In genomic region chr14:80784824-80785223, GRCh38 we compare ENCODE assay signal across 16 cellular contexts.
DNase-seq lines count a peak whose midpoint lies in the region; ATAC-seq and TF ChIP-seq lines count a peak whose summit lies in the region.
"Had no signal": no experiment of that assay in that cellular context is flagged by ENCODE, and none has a peak within 500 bp of the region (broad histone marks: within the 10 kb centered on the region; RNA-seq: fewer than 3 reads in every experiment).

No MANE protein-coding gene starts in this region.

- H3K4me2 ChIP-seq in OCI-LY7 (ENCODE audit: low read length) (no peak overlapping the region), osteoblast (ENCODE audit: insufficient read depth, low read length) (no peak overlapping the region)

- intact Hi-C loops in Caco-2 (cut with micrococcal nuclease; ENCODE audit: unreplicated experiment) = no loop called here
- intact Hi-C loops in OCI-LY7 (cut with micrococcal nuclease; ENCODE audit: unreplicated experiment) = no loop called here

- no peak overlapping the region for H3K4me3 ChIP-seq in Caco-2 (ENCODE audit: low read depth, low read length)
- no peak overlapping the region for H3K4me3 ChIP-seq in OCI-LY7 (ENCODE audit: low read depth, low read length, poor library complexity, severe bottlenecking)
- no peak overlapping the region for H3K4me3 ChIP-seq in osteoblast (ENCODE audit: insufficient read depth, low read length)
- H3K4me3 ChIP-seq: prostate gland, SK-N-MC, thoracic aorta had no signal

- H3K36me3 ChIP-seq in Caco-2 (ENCODE audit: control insufficient read depth, insufficient read depth, low read length) (no peaks in the 10 kb centered on the region), OCI-LY7 (ENCODE audit: insufficient read depth, low read length) (peaks cover 58% of the 10 kb centered on the region), osteoblast (ENCODE audit: insufficient read depth, low read length) (no peaks in the 10 kb centered on the region)
- H3K36me3 ChIP-seq: prostate gland, thoracic aorta had no signal

- TSS peak; percentile 72 for BruUV-seq in Caco-2 (replicated peaks; lab: Mats Ljungman, UMichigan)
- TSS peak; percentile 75 for BruUV-seq in OCI-LY7 (replicated peaks; lab: Mats Ljungman, UMichigan)

- H3K4me3 Mint-ChIP-seq in Caco-2 (ENCODE audit: unreplicated experiment) = no peak overlapping the region
- H3K4me3 Mint-ChIP-seq: activated CD8-positive, alpha-beta T cell treated with anti-CD3 and anti-CD28 coated beads, Interleukin-2, amount 10 ng/mL, durations not matched to agents 7 days and 5 days; CD4-positive, alpha-beta memory T cell had no signal

- H3K79me2 ChIP-seq in OCI-LY7 (ENCODE audit: insufficient read depth, low read depth, low read length) = no peaks in the 10 kb centered on the region
- H3K79me2 ChIP-seq in osteoblast (ENCODE audit: insufficient read depth, low read length) = no peaks in the 10 kb centered on the region

- H3K36me3 Mint-ChIP-seq in Caco-2 (ENCODE audit: insufficient read depth, unreplicated experiment) = no peaks in the 10 kb centered on the region

- H4K20me1 ChIP-seq in OCI-LY7 (ENCODE audit: insufficient read depth, low read length) = no peaks in the 10 kb centered on the region
- no peaks in the 10 kb centered on the region for H4K20me1 ChIP-seq in osteoblast (ENCODE audit: insufficient read depth, low read length)

- H3K9me3 ChIP-seq in Caco-2 (no peaks in the 10 kb centered on the region), OCI-LY7 (ENCODE audit: low read length) (no peaks in the 10 kb centered on the region), osteoblast (ENCODE audit: low read depth, low read length) (no peaks in the 10 kb centered on the region)
- H3K9me3 ChIP-seq: prostate gland, thoracic aorta had no signal

- no peak for TF ChIP-seq CTCF in Caco-2 (IDR thresholded peaks at IDR 0.05; ENCODE audit: insufficient read depth in 1 of 2, low read depth in 1 of 2, low read length in 1 of 2, severe bottlenecking in 1 of 2, unreplicated experiment in 1 of 2)
- no peak for TF ChIP-seq CTCF in OCI-LY7 (conservative IDR thresholded peaks at IDR 0.05; ENCODE audit: low read length)
- peak; percentile 19 for TF ChIP-seq CTCF in osteoblast (IDR thresholded peaks at IDR 0.05; ENCODE audit: extremely low read depth, low read depth, low read length)

- no peaks in the 10 kb centered on the region for H3K4me1 Mint-ChIP-seq in Caco-2 (ENCODE audit: low read depth, unreplicated experiment)

- CTCF ChIA-PET in Caco-2 (lab: Charles Lee) = interaction anchor here (1.1 kb wide), 1 partner anchor 729 kb away, joined by 3 read pairs; no protein-coding TSS in a partner anchor
- CTCF ChIA-PET in OCI-LY7 (lab: Charles Lee; ENCODE audit: unreplicated experiment) = no interaction called here

- H3K4me1 ChIP-seq in Caco-2 (no peaks in the 10 kb centered on the region), OCI-LY7 (ENCODE audit: insufficient read depth, low read length, poor library complexity, severe bottlenecking) (no peaks in the 10 kb centered on the region), osteoblast (ENCODE audit: insufficient read depth, low read length) (no peaks in the 10 kb centered on the region)
- H3K4me1 ChIP-seq: prostate gland had no signal

- POLR2A ChIA-PET in Caco-2 (lab: Charles Lee) (no interaction called here), OCI-LY7 (lab: Charles Lee) (interaction anchor here (0.7 to 0.9 kb wide), 2 partner anchors 10 to 32 kb away, joined by 3 to 4 read pairs; no protein-coding TSS in a partner anchor)

- H3K27ac Mint-ChIP-seq in Caco-2 (ENCODE audit: unreplicated experiment) = no peak overlapping the region
- H3K27ac Mint-ChIP-seq: activated CD8-positive, alpha-beta T cell treated with anti-CD3 and anti-CD28 coated beads, Interleukin-2, amount 10 ng/mL, durations not matched to agents 7 days and 5 days had no signal

- no peaks in the 10 kb centered on the region for H3K9me3 Mint-ChIP-seq in Caco-2 (ENCODE audit: unreplicated experiment)
- H3K9me3 Mint-ChIP-seq: CD4-positive, alpha-beta memory T cell had no signal

- no peak for ATAC-seq in GM21390 (IDR thresholded peaks at IDR 0.05; ENCODE audit: unreplicated experiment)
- ATAC-seq: activated CD8-positive, alpha-beta T cell treated with anti-CD3 and anti-CD28 coated beads, Interleukin-2, amount 10 ng/mL, durations not matched to agents 7 days and 5 days had no signal

- H2AFZ ChIP-seq in OCI-LY7 (ENCODE audit: low read length) (no peak overlapping the region), osteoblast (ENCODE audit: low read length) (peak overlapping the region; percentile 45)

- H3K27ac ChIP-seq in OCI-LY7 (ENCODE audit: low read depth, low read length, poor library complexity, severe bottlenecking) (no peak overlapping the region), osteoblast (ENCODE audit: low read depth, low read length) (no peak overlapping the region)
- H3K27ac ChIP-seq: prostate gland, SK-N-MC, thoracic aorta had no signal

- DNase-seq in Caco-2 (no peak), OCI-LY7 (ENCODE audit: low spot score) (no peak), fibroblast of gingiva (ENCODE audit: low read depth) (peak; percentile 66), osteoblast (ENCODE audit: insufficient read length, low spot score, missing footprints) (no peak), NCI-H510A treated with DMSO at 0.1 percent for 48 hours (lab: John Stamatoyannopoulos, UW) (no peak), NCI-H1105 (lab: John Stamatoyannopoulos, UW) (no peak)
- no peak for DNase-seq in activated naive CD4-positive, alpha-beta T cell (lab: John Stamatoyannopoulos, UW)
- DNase-seq: activated CD8-positive, alpha-beta T cell treated with anti-CD3 and anti-CD28 coated beads, Interleukin-2, amount 10 ng/mL, durations not matched to agents 7 days and 5 days; CD4-positive, alpha-beta memory T cell; GDM1; glutamatergic neuron; NCI-H1092 treated with DMSO at 0.1 percent for 48 hours had no signal

- H3K27me3 Mint-ChIP-seq in Caco-2 (ENCODE audit: insufficient read depth, unreplicated experiment) = no peaks in the 10 kb centered on the region
- H3K27me3 Mint-ChIP-seq: CD4-positive, alpha-beta memory T cell had no signal

- no peaks in the 10 kb centered on the region for H3K27me3 ChIP-seq in Caco-2 (replicated peaks; ENCODE audit: control insufficient read depth, insufficient read depth, low read length)
- H3K27me3 ChIP-seq in osteoblast (ENCODE audit: insufficient read depth, low read length) = no peaks in the 10 kb centered on the region

- H3K9me2 ChIP-seq in OCI-LY7 (ENCODE audit: insufficient read depth, low read length) = no peaks in the 10 kb centered on the region
